7 cellular contexts compared by ENCODE assay signal in genomic region chr1:32180186-32181060, GRCh38. TPM values are rescaled to one million over a fixed set of nuclear protein-coding genes. Genes with fewer than 3 reads are reported as not detected.
DNase-seq lines count a peak whose midpoint lies in the region; ATAC-seq and TF ChIP-seq lines count a peak whose summit lies in the region.

No MANE protein-coding gene starts in this region.

- no peak for TF ChIP-seq CTCF in GM13976 (IDR thresholded peaks at IDR 0.05; ENCODE audit: borderline replicate concordance, control extremely low read depth, extremely low read depth, insufficient read depth, missing control alignments)
- no peak for TF ChIP-seq CTCF in activated CD8-positive, alpha-beta T cell treated with anti-CD3 and anti-CD28 coated beads for 36 hours (IDR thresholded peaks at IDR 0.05)
- no peak for TF ChIP-seq CTCF in mucosa of descending colon (IDR thresholded peaks at IDR 0.05)
- no peak for TF ChIP-seq CTCF in thyroid gland (IDR thresholded peaks at IDR 0.05)

- CTCF ChIA-PET in activated CD8-positive, alpha-beta T cell treated with anti-CD3 and anti-CD28 coated beads for 36 hours (lab: Charles Lee), result interaction anchor here (0.6 to 2.2 kb wide), 4 partner anchors 9 to 72 kb away, joined by 3 to 9 read pairs (median 6); partner anchors contain the start of gene KPNA6

- POLR2A ChIA-PET in activated CD8-positive, alpha-beta T cell treated with anti-CD3 and anti-CD28 coated beads for 36 hours (lab: Charles Lee), result interaction anchor here (0.7 to 8.2 kb wide), 15 partner anchors 13 to 214 kb away, joined by 3 to 141 read pairs (median 4); partner anchors contain the start of genes BSDC1, CCDC28B, IQCC and KPNA6

- intact Hi-C loops in activated CD8-positive, alpha-beta T cell treated with anti-CD3 and anti-CD28 coated beads for 36 hours (cut with micrococcal nuclease), result no loop called here
- intact Hi-C loops in mucosa of descending colon (cut with DNase I, micrococcal nuclease) (no loop called here), thyroid gland (cut with DNase I) (no loop called here)

- H3K27ac Mint-ChIP-seq in activated CD8-positive, alpha-beta T cell treated with anti-CD3 and anti-CD28 coated beads for 36 hours, result peak overlapping the region; percentile 98

- peak overlapping the region; percentile 75 for H3K27ac ChIP-seq in Karpas-422 (ENCODE audit: low read length)
- peak overlapping the region; percentile 88 for H3K27ac ChIP-seq in epithelial cell of prostate
- H3K27ac ChIP-seq in thyroid gland, result peak overlapping the region; percentile 17 to 94 (median 87)

- peak; percentile 25 for ATAC-seq in activated CD8-positive, alpha-beta T cell treated with anti-CD3 and anti-CD28 coated beads for 36 hours
- ATAC-seq in mucosa of descending colon, result peak; percentile 59
- no peak for ATAC-seq in HG03135 (IDR thresholded peaks at IDR 0.05; ENCODE audit: unreplicated experiment)

- no peaks in the 10 kb centered on the region for H3K9me3 Mint-ChIP-seq in activated CD8-positive, alpha-beta T cell treated with anti-CD3 and anti-CD28 coated beads for 36 hours

- peaks cover 48% of the 10 kb centered on the region for H3K79me2 ChIP-seq in Karpas-422 (ENCODE audit: low read length)

- H3K9ac ChIP-seq in Karpas-422 (ENCODE audit: low read length), result peak overlapping the region; percentile 84

- H3K9me3 ChIP-seq in Karpas-422 (ENCODE audit: low read length), result no peaks in the 10 kb centered on the region
- H3K9me3 ChIP-seq in mucosa of descending colon, result no peaks in the 10 kb centered on the region
- H3K9me3 ChIP-seq in thyroid gland, result no peaks in the 10 kb centered on the region

- no peaks in the 10 kb centered on the region for H3K9me2 ChIP-seq in Karpas-422 (replicated peaks; ENCODE audit: insufficient read depth, low read length)

- H3K36me3 Mint-ChIP-seq in activated CD8-positive, alpha-beta T cell treated with anti-CD3 and anti-CD28 coated beads for 36 hours (ENCODE audit: low read depth), result peaks cover 43% of the 10 kb centered on the region

- H3K36me3 ChIP-seq in Karpas-422 (ENCODE audit: insufficient read depth, low read length) (peaks cover 27% of the 10 kb centered on the region), mucosa of descending colon (ENCODE audit: low read depth) (no peaks in the 10 kb centered on the region), thyroid gland (peaks cover 11 to 15% of the 10 kb centered on the region in 2 donors)

- H4K20me1 ChIP-seq in Karpas-422 (ENCODE audit: insufficient read depth, low read depth, low read length), result peaks cover 6% of the 10 kb centered on the region

- H3K4me1 ChIP-seq in Karpas-422 (ENCODE audit: low read length) (peaks cover 29% of the 10 kb centered on the region), mucosa of descending colon (ENCODE audit: low read depth) (peaks cover 26% of the 10 kb centered on the region), thyroid gland (peaks cover 18 to 42% of the 10 kb centered on the region in 2 donors)

- peak overlapping the region; percentile 97 for H3K4me3 Mint-ChIP-seq in activated CD8-positive, alpha-beta T cell treated with anti-CD3 and anti-CD28 coated beads for 36 hours

- H2AFZ ChIP-seq in Karpas-422 (ENCODE audit: low read length), result no peak overlapping the region; the same call in 1 of the 2 replicates

- H3K4me3 ChIP-seq in Karpas-422 (ENCODE audit: low read length) (peak overlapping the region; percentile 84), mucosa of descending colon (peak overlapping the region; percentile 48), thyroid gland (replicated peaks in 1 of 3) (peak overlapping the region; percentile 2 to 49 (median 21))

- peak; percentile 56 for DNase-seq in GM13976 (ENCODE audit: low spot score)
- DNase-seq in Karpas-422, result peak; percentile 68
- peak; percentile 53 for DNase-seq in activated CD8-positive, alpha-beta T cell treated with anti-CD3 and anti-CD28 coated beads for 36 hours
- no peak for DNase-seq in epithelial cell of prostate (ENCODE audit: low read depth, low spot score)
- DNase-seq in mucosa of descending colon, result peak; percentile 43 to 79 (median 68)
- peak; percentile 60 to 69 for DNase-seq in thyroid gland

- in situ Hi-C loops in GM13976 (cut with MboI; ENCODE audit: low sequenced_read_pairs, unreplicated experiment), result no loop called here

- H3K4me1 Mint-ChIP-seq in activated CD8-positive, alpha-beta T cell treated with anti-CD3 and anti-CD28 coated beads for 36 hours (ENCODE audit: low read depth), result peaks cover 43% of the 10 kb centered on the region

- H3K27me3 Mint-ChIP-seq in activated CD8-positive, alpha-beta T cell treated with anti-CD3 and anti-CD28 coated beads for 36 hours, result no peaks in the 10 kb centered on the region

- H3K27me3 ChIP-seq in Karpas-422 (ENCODE audit: low read length) (no peaks in the 10 kb centered on the region), thyroid gland (no peaks in the 10 kb centered on the region)

- TF ChIP-seq POLR2A in thyroid gland (IDR thresholded peaks at IDR 0.05), result no peak

- peak overlapping the region; percentile 96 for H3K4me2 ChIP-seq in Karpas-422 (ENCODE audit: low read depth, low read length, poor library complexity, severe bottlenecking)

- 8 to 12% methylated on average over 24 to 36 of the region's 36 CpGs for WGBS in thyroid gland, 2 donors

RNA-seq across cellular contexts. Expression of gene TXLNA, which starts 0.9 kb away (rescaled TPM):
- 33.5 and 40.7 TPM in 2 replicates for total RNA-seq in Karpas-422 (2014; rRNA removed; shearing (Covaris generic); ENCODE audit: low replicate concordance)
- 10 to 100 TPM; 71.5 to 73.3 TPM for total RNA-seq in activated CD8-positive, alpha-beta T cell treated with anti-CD3 and anti-CD28 coated beads for 36 hours
- total RNA-seq in mucosa of descending colon (10 to 100 TPM; 31.0 to 45.2 (median 39.3) TPM), thyroid gland (10 to 100 TPM; 47.7 to 69.4 (median 60.6) TPM)

RNA-seq across cellular contexts. Expression of gene CCDC28B, which starts 20.0 kb away (rescaled TPM):
- 35.9 and 78.2 TPM in 2 replicates for total RNA-seq in Karpas-422 (2014; rRNA removed; shearing (Covaris generic); ENCODE audit: low replicate concordance)
- 10 to 100 TPM; 27.0 to 27.7 TPM for total RNA-seq in activated CD8-positive, alpha-beta T cell treated with anti-CD3 and anti-CD28 coated beads for 36 hours
- 1 to 10 TPM; 1.5 to 4.2 (median 3.2) TPM for total RNA-seq in mucosa of descending colon
- 1 to 10 TPM; 2.2 to 7.6 (median 5.2) TPM for total RNA-seq in thyroid gland

RNA-seq across cellular contexts. Expression of gene IQCC, which starts 25.0 kb away (rescaled TPM):
- total RNA-seq in Karpas-422 (2014; rRNA removed; shearing (Covaris generic); ENCODE audit: low replicate concordance), result 1.2 and 3.9 TPM in 2 replicates
- total RNA-seq in activated CD8-positive, alpha-beta T cell treated with anti-CD3 and anti-CD28 coated beads for 36 hours, result 1 to 10 TPM; 4.2 to 4.4 TPM
- total RNA-seq in mucosa of descending colon (1 to 10 TPM; 1.1 to 2.2 (median 1.9) TPM), thyroid gland (1 to 10 TPM; 5.4 to 8.4 (median 6.7) TPM)

RNA-seq across cellular contexts. Expression of gene DCDC2B, which starts 28.5 kb away (rescaled TPM):
- total RNA-seq in Karpas-422 (2014; rRNA removed; shearing (Covaris generic); ENCODE audit: low replicate concordance), result not detected in 2 replicates
- total RNA-seq in activated CD8-positive, alpha-beta T cell treated with anti-CD3 and anti-CD28 coated beads for 36 hours, result not detected
- total RNA-seq in mucosa of descending colon (not detected), thyroid gland (not detected)

RNA-seq across cellular contexts. Expression of gene TMEM234, which starts 41.7 kb away (rescaled TPM):
- total RNA-seq in Karpas-422 (2014; rRNA removed; shearing (Covaris generic); ENCODE audit: low replicate concordance), result 11.2 and 11.6 TPM in 2 replicates
- 1 to 10 TPM; 6.9 to 7.7 TPM for total RNA-seq in activated CD8-positive, alpha-beta T cell treated with anti-CD3 and anti-CD28 coated beads for 36 hours
- total RNA-seq in mucosa of descending colon (10 to 100 TPM; 21.1 to 35.6 (median 28.0) TPM), thyroid gland (10 to 100 TPM; 38.4 to 52.8 (median 39.2) TPM)

Comparison
In these comparisons a context has a peak if more than half of its experiments do, and no peak if none do; other contexts are left out.
1. H3K4me3 ChIP-seq: peak in every context shown above with its lines; median percentile 84 in Karpas-422; 48 in mucosa of descending colon; 21 in thyroid gland.